Comparison of ENCODE assay signal across 1 cellular context in the genomic region with DNA sequence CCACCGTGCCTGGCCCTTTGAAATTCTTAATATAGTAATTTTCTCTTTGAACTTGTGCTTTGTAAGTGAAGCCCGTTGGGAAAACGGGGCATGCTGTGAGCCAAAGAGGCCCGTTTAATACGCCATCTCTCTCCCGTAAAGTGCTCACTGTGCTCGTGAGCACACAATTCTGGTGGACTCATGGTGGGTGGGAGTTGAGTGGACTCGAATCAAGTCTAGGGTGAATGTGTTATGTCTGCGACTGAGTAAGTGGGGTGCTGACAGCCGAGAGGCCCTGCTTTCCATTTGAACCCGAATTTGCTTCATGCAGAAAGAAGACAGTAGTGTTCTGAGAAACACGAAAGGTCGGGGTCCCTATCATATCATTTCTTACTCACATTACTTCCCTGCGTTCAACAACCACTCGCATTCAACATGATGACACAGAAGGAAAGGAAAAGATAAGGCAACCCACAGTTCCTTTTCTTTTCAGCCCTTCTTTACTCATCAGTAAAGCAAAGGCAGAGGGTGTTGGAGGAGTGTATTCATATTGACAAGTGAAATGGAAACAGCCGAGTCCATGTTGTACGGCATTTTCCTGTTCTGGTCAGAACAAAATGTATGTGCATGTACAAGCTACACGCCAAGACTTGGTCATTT.
A peak's percentile ranks its signal among the peaks of the same experiment; 100 is the strongest.
TF ChIP-seq lines count a peak whose summit lies in the region.

No MANE protein-coding gene starts in this region.

TF ChIP-seq in K562, 482 proteins besides CTCF, POLR2A, EP300 and RAD21 (continued from another document and continues in another):
- TF ChIP-seq, protein P1, sequence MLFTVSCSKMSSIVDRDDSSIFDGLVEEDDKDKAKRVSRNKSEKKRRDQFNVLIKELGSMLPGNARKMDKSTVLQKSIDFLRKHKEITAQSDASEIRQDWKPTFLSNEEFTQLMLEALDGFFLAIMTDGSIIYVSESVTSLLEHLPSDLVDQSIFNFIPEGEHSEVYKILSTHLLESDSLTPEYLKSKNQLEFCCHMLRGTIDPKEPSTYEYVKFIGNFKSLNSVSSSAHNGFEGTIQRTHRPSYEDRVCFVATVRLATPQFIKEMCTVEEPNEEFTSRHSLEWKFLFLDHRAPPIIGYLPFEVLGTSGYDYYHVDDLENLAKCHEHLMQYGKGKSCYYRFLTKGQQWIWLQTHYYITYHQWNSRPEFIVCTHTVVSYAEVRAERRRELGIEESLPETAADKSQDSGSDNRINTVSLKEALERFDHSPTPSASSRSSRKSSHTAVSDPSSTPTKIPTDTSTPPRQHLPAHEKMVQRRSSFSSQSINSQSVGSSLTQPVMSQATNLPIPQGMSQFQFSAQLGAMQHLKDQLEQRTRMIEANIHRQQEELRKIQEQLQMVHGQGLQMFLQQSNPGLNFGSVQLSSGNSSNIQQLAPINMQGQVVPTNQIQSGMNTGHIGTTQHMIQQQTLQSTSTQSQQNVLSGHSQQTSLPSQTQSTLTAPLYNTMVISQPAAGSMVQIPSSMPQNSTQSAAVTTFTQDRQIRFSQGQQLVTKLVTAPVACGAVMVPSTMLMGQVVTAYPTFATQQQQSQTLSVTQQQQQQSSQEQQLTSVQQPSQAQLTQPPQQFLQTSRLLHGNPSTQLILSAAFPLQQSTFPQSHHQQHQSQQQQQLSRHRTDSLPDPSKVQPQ (CRISPR knock-in tag; IDR thresholded peaks at IDR 0.05; ENCODE audit: borderline replicate concordance): no peak
- TF ChIP-seq, protein P2, sequence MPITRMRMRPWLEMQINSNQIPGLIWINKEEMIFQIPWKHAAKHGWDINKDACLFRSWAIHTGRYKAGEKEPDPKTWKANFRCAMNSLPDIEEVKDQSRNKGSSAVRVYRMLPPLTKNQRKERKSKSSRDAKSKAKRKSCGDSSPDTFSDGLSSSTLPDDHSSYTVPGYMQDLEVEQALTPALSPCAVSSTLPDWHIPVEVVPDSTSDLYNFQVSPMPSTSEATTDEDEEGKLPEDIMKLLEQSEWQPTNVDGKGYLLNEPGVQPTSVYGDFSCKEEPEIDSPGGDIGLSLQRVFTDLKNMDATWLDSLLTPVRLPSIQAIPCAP (CRISPR knock-in tag; IDR thresholded peaks at IDR 0.05; ENCODE audit: borderline replicate concordance): no peak
- TF ChIP-seq UBTF (IDR thresholded peaks at IDR 0.05; ENCODE audit: borderline replicate concordance in 1 of 2, low read depth in 2 of 2, low read length in 2 of 2) (0 out of 4 replicates have a peak, but pooled peaks of 1 of the 2 experiments have one; percentile 48), SRSF9 (IDR thresholded peaks at IDR 0.05; ENCODE audit: borderline replicate concordance, low read depth, low read length) (no peak), ZNF133 (CRISPR knock-in tag; IDR thresholded peaks at IDR 0.05) (no peak), TOE1 (IDR thresholded peaks at IDR 0.05; ENCODE audit: borderline replicate concordance) (no peak), TOE1 (CRISPR knock-in tag; IDR thresholded peaks at IDR 0.05; ENCODE audit: borderline replicate concordance, low read depth) (no peak), LEF1 (IDR thresholded peaks at IDR 0.05) (peak; percentile 78), BRD4 (IDR thresholded peaks at IDR 0.05) (peak; percentile 48; the same call in 1 of the 2 replicates), ZNF589 (CRISPR knock-in tag; IDR thresholded peaks at IDR 0.05; ENCODE audit: low read depth) (peak; percentile 77), PCBP1 (IDR thresholded peaks at IDR 0.05; ENCODE audit: low read depth, low read length, poor library complexity, severe bottlenecking) (no peak), CHD7 (IDR thresholded peaks at IDR 0.05; ENCODE audit: low read depth, low read length) (no peak), TCFL5 (CRISPR knock-in tag; conservative IDR thresholded peaks at IDR 0.05) (no peak), TCF3 (CRISPR knock-in tag; IDR thresholded peaks at IDR 0.05) (peak; percentile 64; the same call in 1 of the 2 replicates), CC2D1A (IDR thresholded peaks at IDR 0.05) (no peak), TARDBP (IDR thresholded peaks at IDR 0.05) (0 out of 2 replicates have a peak, but pooled peaks have one; percentile 30), SOX6 (IDR thresholded peaks at IDR 0.05) (peak; percentile 64), ATF4 (CRISPR knock-in tag; IDR thresholded peaks at IDR 0.05) (peak; percentile 89), ZBTB9 (CRISPR knock-in tag; IDR thresholded peaks at IDR 0.05) (no peak; the same call in 1 of the 2 replicates), ATF1 (CRISPR knock-in tag; IDR thresholded peaks at IDR 0.05) (no peak), ATF1 (tag; IDR thresholded peaks at IDR 0.05) (peak; percentile 44; the same call in 1 of the 2 replicates), E2F8 (IDR thresholded peaks at IDR 0.05; ENCODE audit: low read depth, partially characterized antibody) (no peak), PRMT5 (CRISPR knock-in tag; IDR thresholded peaks at IDR 0.05) (no peak), KAT8 (IDR thresholded peaks at IDR 0.05; ENCODE audit: low read depth) (no peak), NEUROD1 (IDR thresholded peaks at IDR 0.05; ENCODE audit: borderline replicate concordance, low read depth, low read length, partially characterized antibody) (peak; percentile 16), MEIS2 (IDR thresholded peaks at IDR 0.05; ENCODE audit: partially characterized antibody) (peak; percentile 53)
- TF ChIP-seq, protein P3, sequence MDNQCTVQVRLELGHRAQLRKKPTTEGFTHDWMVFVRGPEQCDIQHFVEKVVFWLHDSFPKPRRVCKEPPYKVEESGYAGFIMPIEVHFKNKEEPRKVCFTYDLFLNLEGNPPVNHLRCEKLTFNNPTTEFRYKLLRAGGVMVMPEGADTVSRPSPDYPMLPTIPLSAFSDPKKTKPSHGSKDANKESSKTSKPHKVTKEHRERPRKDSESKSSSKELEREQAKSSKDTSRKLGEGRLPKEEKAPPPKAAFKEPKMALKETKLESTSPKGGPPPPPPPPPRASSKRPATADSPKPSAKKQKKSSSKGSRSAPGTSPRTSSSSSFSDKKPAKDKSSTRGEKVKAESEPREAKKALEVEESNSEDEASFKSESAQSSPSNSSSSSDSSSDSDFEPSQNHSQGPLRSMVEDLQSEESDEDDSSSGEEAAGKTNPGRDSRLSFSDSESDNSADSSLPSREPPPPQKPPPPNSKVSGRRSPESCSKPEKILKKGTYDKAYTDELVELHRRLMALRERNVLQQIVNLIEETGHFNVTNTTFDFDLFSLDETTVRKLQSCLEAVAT (IDR thresholded peaks at IDR 0.05): peak; percentile 21 to 25; a peak in 2 of 4 replicates
